Comparison of ENCODE assay signal across 1 cellular context in the genomic region with DNA sequence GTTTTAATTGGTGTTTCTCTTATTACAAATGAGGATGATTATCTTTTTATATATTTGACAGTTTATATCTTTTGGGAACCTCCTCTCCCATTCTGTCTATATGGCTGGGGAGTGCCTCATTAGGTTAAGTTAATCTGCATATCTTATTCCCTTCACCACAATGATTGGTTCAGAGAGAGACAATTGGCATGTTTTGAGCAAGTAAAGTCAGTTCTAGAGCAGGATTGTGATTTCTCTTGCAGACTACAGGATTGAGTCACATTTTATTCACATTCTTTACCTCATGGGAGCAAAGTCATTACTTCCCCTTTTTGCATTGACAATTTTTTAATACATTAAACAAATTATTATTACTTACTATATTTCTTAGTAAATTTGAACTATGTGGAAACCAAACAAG.
TF ChIP-seq lines count a peak whose summit lies in the region.

No MANE protein-coding gene starts in this region.

TF ChIP-seq in GM12878, 131 proteins besides CTCF, POLR2A, EP300 and RAD21 (continued from another document):
- no peak for TF ChIP-seq BACH1 (IDR thresholded peaks at IDR 0.05; ENCODE audit: borderline replicate concordance)
- no peak for TF ChIP-seq HDAC6 (IDR thresholded peaks at IDR 0.05; ENCODE audit: unreplicated experiment)
- no peak for TF ChIP-seq GABPA (IDR thresholded peaks at IDR 0.05; ENCODE audit: low read depth)
